8 cellular contexts compared by ENCODE assay signal in genomic region chr5:73497537-73498056, GRCh38. TPM values are rescaled to one million over a fixed set of nuclear protein-coding genes. Genes with fewer than 3 reads are reported as not detected.
DNase-seq lines count a peak whose midpoint lies in the region; ATAC-seq and TF ChIP-seq lines count a peak whose summit lies in the region.

No MANE protein-coding gene starts in this region.

- H3K27me3 Mint-ChIP-seq in osteocyte (ENCODE audit: unreplicated experiment), result peaks cover 14% of the 10 kb centered on the region

- ATAC-seq in GM19025 (IDR thresholded peaks at IDR 0.05; ENCODE audit: low read depth, unreplicated experiment) (peak; percentile 2), HG03097 (IDR thresholded peaks at IDR 0.05; ENCODE audit: low FRiP score, unreplicated experiment) (no peak)

- H3K4me3 Mint-ChIP-seq in osteocyte (ENCODE audit: unreplicated experiment), result peak overlapping the region; percentile 96

- no peaks in the 10 kb centered on the region for H3K9me3 Mint-ChIP-seq in osteocyte (ENCODE audit: unreplicated experiment)

- peaks cover 22% of the 10 kb centered on the region for H3K36me3 Mint-ChIP-seq in osteocyte (ENCODE audit: unreplicated experiment)

- H3K4me3 ChIP-seq in epithelial cell of esophagus (ENCODE audit: low read length), result peak overlapping the region; percentile 82

- peaks cover 38% of the 10 kb centered on the region for H3K4me1 Mint-ChIP-seq in osteocyte (ENCODE audit: unreplicated experiment)

- DNase-seq in OCI-M1 (lab: John Stamatoyannopoulos, UW) (peak; percentile 73), epithelial cell of esophagus (ENCODE audit: low read depth) (no peak), osteocyte (ENCODE audit: extremely low spot score, unreplicated experiment) (no peak), NCI-H1048 (lab: John Stamatoyannopoulos, UW) (no peak), UCSD-AML1 (lab: John Stamatoyannopoulos, UW; ENCODE audit: unreplicated experiment) (no peak)
- no peak for DNase-seq in activated CD4-positive, alpha-beta T cell treated with anti-CD3 and anti-CD28 coated beads for 4 hours

- TF ChIP-seq CTCF in epithelial cell of esophagus (IDR thresholded peaks at IDR 0.05; ENCODE audit: insufficient read depth, low read depth, low read length, missing control alignments) (no peak), osteocyte (IDR thresholded peaks at IDR 0.05) (no peak)

- H3K27ac Mint-ChIP-seq in osteocyte (ENCODE audit: unreplicated experiment), result peak overlapping the region; percentile 98

RNA-seq across cellular contexts. Expression of gene BTF3, which starts 0.6 kb away (rescaled TPM):
- 548 and 565 TPM in 2 replicates for total RNA-seq in osteocyte

RNA-seq across cellular contexts. Expression of gene FOXD1, which starts 49.0 kb away (rescaled TPM):
- total RNA-seq in osteocyte, result 64.1 and 73.4 TPM in 2 replicates
